16 cellular contexts compared by ENCODE assay signal in genomic region chr22:45192701-45193187, GRCh38. TPM values are rescaled to one million over a fixed set of nuclear protein-coding genes. Genes with fewer than 3 reads are reported as not detected.
A peak's percentile ranks its signal among the peaks of the same experiment; 100 is the strongest.
DNase-seq lines count a peak whose midpoint lies in the region; ATAC-seq and TF ChIP-seq lines count a peak whose summit lies in the region.
"Had no signal": no experiment of that assay in that cellular context is flagged by ENCODE, and none has a peak within 500 bp of the region (broad histone marks: within the 10 kb centered on the region; RNA-seq: fewer than 3 reads in every experiment).

No MANE protein-coding gene starts in this region.

- CTCF ChIA-PET in CD8-positive, alpha-beta T cell (lab: Charles Lee): interaction anchor here (1.3 kb wide), 1 partner anchor 29 kb away, joined by 3 read pairs; no protein-coding TSS in a partner anchor

- POLR2A ChIA-PET in CD8-positive, alpha-beta T cell (lab: Charles Lee): interaction anchor here (0.6 kb wide), 1 partner anchor 1143 kb away, joined by 5 read pairs; the partner anchor contains the start of gene TRMU

- intact Hi-C loops in left ventricle myocardium superior (cut with micrococcal nuclease) (no loop called here), cardiac septum (cut with DNase I) (no loop called here)
- intact Hi-C loops in CD8-positive, alpha-beta T cell (cut with DNase I, micrococcal nuclease): no loop called here

- no peak overlapping the region for H3K4me3 Mint-ChIP-seq in CD8-positive, alpha-beta T cell

- no peak overlapping the region for H3K27ac Mint-ChIP-seq in CD8-positive, alpha-beta T cell
- H3K27ac Mint-ChIP-seq: activated T-helper 2 cell treated with anti-CD3 and anti-CD28 coated beads, Interferon-gamma antibody, Interleukin-2, Interleukin-4, amounts not matched to agents 10 μg/mL and 5 μg/mL and 100 μg/mL, durations not matched to agents 14 hours and 24 hours and 36 hours had no signal

- H3K9me3 ChIP-seq in RWPE2 (ENCODE audit: severe bottlenecking): no peaks in the 10 kb centered on the region
- no peaks in the 10 kb centered on the region for H3K9me3 ChIP-seq in hepatocyte (ENCODE audit: low read depth)
- no peaks in the 10 kb centered on the region for H3K9me3 ChIP-seq in CD8-positive, alpha-beta T cell (ENCODE audit: low read length)

- no peaks in the 10 kb centered on the region for H3K4me1 Mint-ChIP-seq in CD8-positive, alpha-beta T cell (ENCODE audit: low read depth)

- H3K27me3 Mint-ChIP-seq in CD8-positive, alpha-beta T cell (ENCODE audit: low read depth): no peaks in the 10 kb centered on the region

- DNase-seq in left ventricle myocardium superior (no peak), cardiac septum (ENCODE audit: low spot score) (no peak), RWPE2 (ENCODE audit: low spot score) (no peak), hepatocyte (ENCODE audit: low spot score) (no peak), middle frontal gyrus (ENCODE audit: extremely low spot score, low spot score) (no peak), NCI-H526 treated with DMSO at 0.1 percent for 48 hours (lab: John Stamatoyannopoulos, UW) (no peak)
- no peak for DNase-seq in CD8-positive, alpha-beta T cell
- DNase-seq: activated CD4-positive, alpha-beta T cell treated with anti-CD3 and anti-CD28 coated beads, Interleukin-2, amount 50 U/mL, for 48 hours; DND-41; effector CD4-positive, alpha-beta T cell; NCI-H510A treated with DMSO at 0.1 percent for 48 hours; stimulated activated CD4-positive, alpha-beta T cell treated with anti-CD3 and anti-CD28 coated beads, Interleukin-15, amount 100 ng/mL, for 24 hours; T-helper 9 cell had no signal

- H4K20me1 ChIP-seq in hepatocyte (ENCODE audit: insufficient read depth, poor library complexity, severe bottlenecking): no peaks in the 10 kb centered on the region

- TF ChIP-seq CTCF in RWPE2 (IDR thresholded peaks at IDR 0.05; ENCODE audit: poor library complexity, severe bottlenecking) (peak; percentile 11), hepatocyte (IDR thresholded peaks at IDR 0.05; ENCODE audit: poor library complexity) (peak; percentile 23)
- TF ChIP-seq CTCF in CD8-positive, alpha-beta T cell (IDR thresholded peaks at IDR 0.05): no peak

- H2AFZ ChIP-seq in hepatocyte: no peak overlapping the region

- H3K9me2 ChIP-seq in hepatocyte (replicated peaks; ENCODE audit: insufficient read depth): no peaks in the 10 kb centered on the region

- H3K4me1 ChIP-seq in RWPE2 (ENCODE audit: insufficient read depth, poor library complexity, severe bottlenecking) (no peaks in the 10 kb centered on the region), hepatocyte (ENCODE audit: insufficient read depth) (peaks cover 26% of the 10 kb centered on the region)
- H3K4me1 ChIP-seq in CD8-positive, alpha-beta T cell (ENCODE audit: insufficient read depth, low read length): no peaks in the 10 kb centered on the region

- peak overlapping the region; percentile 25 for H3K4me2 ChIP-seq in hepatocyte

- no peak overlapping the region for H3K27ac ChIP-seq in RWPE2 (ENCODE audit: poor library complexity, severe bottlenecking)
- H3K27ac ChIP-seq in hepatocyte: peak overlapping the region; percentile 61
- H3K27ac ChIP-seq in CD8-positive, alpha-beta T cell (ENCODE audit: low read depth, low read length): no peak overlapping the region

- H3K36me3 ChIP-seq in RWPE2 (ENCODE audit: low read depth) (peaks cover 11% of the 10 kb centered on the region; the same call in 1 of the 2 replicates), hepatocyte (replicated peaks; ENCODE audit: insufficient read depth, low read depth) (no peaks in the 10 kb centered on the region)
- H3K36me3 ChIP-seq in CD8-positive, alpha-beta T cell (ENCODE audit: insufficient read depth, low read length): no peaks in the 10 kb centered on the region

- peak; percentile 35 for ATAC-seq in left ventricle myocardium superior
- ATAC-seq in RWPE2 (ENCODE audit: low read depth): no peak
- ATAC-seq in CD8-positive, alpha-beta T cell: no peak
- ATAC-seq in GM21381 (IDR thresholded peaks at IDR 0.05; ENCODE audit: unreplicated experiment): no peak
- ATAC-seq: Right ventricle myocardium inferior had no signal

- WGBS in hepatocyte (ENCODE audit: low lambda C conversion rate, missing lambda C conversion rate): 21% methylated on average over 13 of the region's 13 CpGs

- no peaks in the 10 kb centered on the region for H3K9me3 Mint-ChIP-seq in CD8-positive, alpha-beta T cell
- H3K9me3 Mint-ChIP-seq: activated T-helper 2 cell treated with anti-CD3 and anti-CD28 coated beads, Interferon-gamma antibody, Interleukin-2, Interleukin-4, amounts not matched to agents 10 μg/mL and 5 μg/mL and 100 μg/mL, durations not matched to agents 14 hours and 24 hours and 36 hours had no signal

- peaks cover 33% of the 10 kb centered on the region for H3K36me3 Mint-ChIP-seq in CD8-positive, alpha-beta T cell

- H3K27me3 ChIP-seq in RWPE2 (ENCODE audit: insufficient read depth, poor library complexity, severe bottlenecking) (no peaks in the 10 kb centered on the region), hepatocyte (no peaks in the 10 kb centered on the region)
- no peaks in the 10 kb centered on the region for H3K27me3 ChIP-seq in CD8-positive, alpha-beta T cell (ENCODE audit: insufficient read depth, low read length)

- H3K79me2 ChIP-seq in hepatocyte: no peaks in the 10 kb centered on the region

- H3K4me3 ChIP-seq in RWPE2 (ENCODE audit: severe bottlenecking) (no peak overlapping the region), hepatocyte (no peak overlapping the region)
- no peak overlapping the region for H3K4me3 ChIP-seq in CD8-positive, alpha-beta T cell (ENCODE audit: low read depth, low read length)

RNA-seq across cellular contexts. Expression of gene NUP50, which starts 29.0 kb away (rescaled TPM):
- total RNA-seq in left ventricle myocardium superior: 16.2 TPM
- 13.4 TPM for total RNA-seq in cardiac septum
- 39.1 and 43.8 TPM in 2 replicates for total RNA-seq in hepatocyte
- 15.3 and 16.0 TPM in 2 replicates for polyA plus RNA-seq in hepatocyte
- total RNA-seq in CD8-positive, alpha-beta T cell: 100 to 1,000 TPM; 133 to 134 TPM

RNA-seq across cellular contexts. Expression of gene KIAA0930, which starts 48.0 kb away (rescaled TPM):
- total RNA-seq in left ventricle myocardium superior (24.1 TPM), cardiac septum (21.6 TPM), hepatocyte (30.9 and 62.9 TPM in 2 replicates)
- polyA plus RNA-seq in hepatocyte: 42.0 and 43.6 TPM in 2 replicates
- 10 to 100 TPM in 1 of 2 experiments, 1 to 10 TPM in 1; 6.6 to 11.7 TPM for total RNA-seq in CD8-positive, alpha-beta T cell
